Comparison of ENCODE assay signal across 30 cellular contexts in genomic region chr1:210938416-210938925, GRCh38.
"Had no signal": no experiment of that assay in that cellular context is flagged by ENCODE, and none has a peak within 500 bp of the region (broad histone marks: within the 10 kb centered on the region; RNA-seq: fewer than 3 reads in every experiment).

No MANE protein-coding gene starts in this region.

- H3K4me3 Mint-ChIP-seq: activated CD4-positive, alpha-beta memory T cell treated with anti-CD3 and anti-CD28 coated beads, Interleukin-2, amount 10 ng/mL, durations not matched to agents 7 days and 5 days; activated CD4-positive, alpha-beta T cell treated with anti-CD3 and anti-CD28 coated beads, Interleukin-2, amount 10 ng/mL, durations not matched to agents 24 days and 14 days; activated T-cell treated with anti-CD3 and anti-CD28 coated beads, Interleukin-2, amount 50 U/mL, for 24 hours; dendritic cell treated with granulocyte-macrophage colony-stimulating factor and Interleukin-4, amounts not matched to agents 40 ng/mL and 50 ng/mL, for 4 days; endodermal cell; nephron; T-helper 17 cell had no signal

- H3K9me3 ChIP-seq: breast epithelium, mucosa of descending colon, neutrophil, ovary, prostate gland, testis had no signal

- H3K9me3 Mint-ChIP-seq: activated CD4-positive, alpha-beta memory T cell treated with anti-CD3 and anti-CD28 coated beads, Interleukin-2, amount 10 ng/mL, durations not matched to agents 7 days and 5 days; activated CD4-positive, alpha-beta T cell treated with anti-CD3 and anti-CD28 coated beads, Interleukin-2, amount 10 ng/mL, durations not matched to agents 24 days and 14 days; activated T-cell treated with anti-CD3 and anti-CD28 coated beads, Interleukin-2, amount 50 U/mL, for 24 hours; dendritic cell treated with granulocyte-macrophage colony-stimulating factor and Interleukin-4, amounts not matched to agents 40 ng/mL and 50 ng/mL, for 4 days; endodermal cell; nephron had no signal

- H3K27me3 ChIP-seq: breast epithelium, neutrophil, ovary, testis had no signal

- FAIRE-seq: small intestine, urothelium cell line had no signal

- H3K4me1 ChIP-seq: breast epithelium, left ventricle myocardium inferior, prostate gland, testis had no signal

- H3K4me3 ChIP-seq: breast epithelium, left ventricle myocardium inferior, lung, mucosa of descending colon, ovary, prostate gland, testis had no signal

- H3K27ac ChIP-seq: breast epithelium, left ventricle myocardium inferior, neutrophil, ovary, prostate gland, testis had no signal

- H3K27ac Mint-ChIP-seq: activated CD4-positive, alpha-beta memory T cell treated with anti-CD3 and anti-CD28 coated beads, Interleukin-2, amount 10 ng/mL, durations not matched to agents 7 days and 5 days; activated CD4-positive, alpha-beta T cell treated with anti-CD3 and anti-CD28 coated beads, Interleukin-2, amount 10 ng/mL, durations not matched to agents 24 days and 14 days; activated T-cell treated with anti-CD3 and anti-CD28 coated beads, Interleukin-2, amount 50 U/mL, for 24 hours; dendritic cell treated with granulocyte-macrophage colony-stimulating factor and Interleukin-4, amounts not matched to agents 40 ng/mL and 50 ng/mL, for 4 days; endodermal cell; nephron; T-helper 17 cell had no signal

- DNase-seq: activated CD4-positive, alpha-beta memory T cell treated with anti-CD3 and anti-CD28 coated beads, Interleukin-2, amount 10 ng/mL, durations not matched to agents 7 days and 5 days; activated CD4-positive, alpha-beta T cell treated with anti-CD3 and anti-CD28 coated beads, Interleukin-2, amount 10 ng/mL, durations not matched to agents 24 days and 14 days; activated CD4-positive, CD25-positive, alpha-beta regulatory T cell treated with anti-CD3 and anti-CD28 coated beads, Interleukin-2, amount 50 U/mL, for 72 hours; activated CD8-positive, alpha-beta memory T cell treated with anti-CD3 and anti-CD28 coated beads, Interleukin-2, amount 50 U/mL, for 48 hours; activated gamma-delta T cell treated with Interleukin-2 at 50 U/mL for 16 hours; activated naive CD4-positive, alpha-beta T cell treated with anti-CD3 and anti-CD28 coated beads, Interleukin-2, amount 50 U/mL, for 16 hours; activated T-cell treated with anti-CD3 and anti-CD28 coated beads, Interleukin-2, amount 50 U/mL, for 24 hours; amygdala; central memory CD4-positive, alpha-beta T cell; endodermal cell; foreskin fibroblast; left ventricle myocardium inferior; mucosa of descending colon; ovary; retina; small intestine; stimulated activated CD4-positive, alpha-beta T cell treated with anti-CD3 and anti-CD28 coated beads, Interleukin-1b, Interleukin-23, amount 100 ng/mL, for 48 hours; stimulated activated naive CD4-positive, alpha-beta T cell; T-helper 17 cell; T1000; testis had no signal

- H3K4me1 Mint-ChIP-seq: activated CD4-positive, alpha-beta memory T cell treated with anti-CD3 and anti-CD28 coated beads, Interleukin-2, amount 10 ng/mL, durations not matched to agents 7 days and 5 days; endodermal cell; nephron; T-helper 17 cell had no signal

- H3K36me3 ChIP-seq: breast epithelium, left ventricle myocardium inferior, neutrophil, ovary, prostate gland had no signal

- ATAC-seq: esophagus mucosa, mucosa of descending colon, sciatic nerve, T-helper 17 cell had no signal

- H3K27me3 Mint-ChIP-seq: activated CD4-positive, alpha-beta memory T cell treated with anti-CD3 and anti-CD28 coated beads, Interleukin-2, amount 10 ng/mL, durations not matched to agents 7 days and 5 days; activated CD4-positive, alpha-beta T cell treated with anti-CD3 and anti-CD28 coated beads, Interleukin-2, amount 10 ng/mL, durations not matched to agents 24 days and 14 days; activated T-cell treated with anti-CD3 and anti-CD28 coated beads, Interleukin-2, amount 50 U/mL, for 24 hours; dendritic cell treated with granulocyte-macrophage colony-stimulating factor and Interleukin-4, amounts not matched to agents 40 ng/mL and 50 ng/mL, for 4 days; T-helper 17 cell had no signal
